ENCODE assay signal across 8 cellular contexts in genomic region chr12:125203145-125203765, GRCh38. TPM values are rescaled to one million over a fixed set of nuclear protein-coding genes. Genes with fewer than 3 reads are reported as not detected.
DNase-seq lines count a peak whose midpoint lies in the region; ATAC-seq and TF ChIP-seq lines count a peak whose summit lies in the region.

No MANE protein-coding gene starts in this region.

- H3K27ac ChIP-seq in stomach: no peak overlapping the region

- peak; percentile 59 for TF ChIP-seq CTCF in LNCAP (IDR thresholded peaks at IDR 0.05)
- TF ChIP-seq CTCF in stomach (IDR thresholded peaks at IDR 0.05): peak in 5 of 7 experiments; percentile 29 to 47 (median 43)

- H3K9me3 ChIP-seq in stomach: peaks cover 0 to 12% (median 3%) of the 10 kb centered on the region in 4 donors

- no peaks in the 10 kb centered on the region for H3K4me1 ChIP-seq in stomach

- no peaks in the 10 kb centered on the region for H3K36me3 ChIP-seq in stomach

- no peak for TF ChIP-seq EP300 in stomach (IDR thresholded peaks at IDR 0.05)

- H3K27me3 ChIP-seq in stomach: peaks cover 0 to 43% (median 5%) of the 10 kb centered on the region in 3 donors

- no peak overlapping the region for H3K4me3 ChIP-seq in stomach

- intact Hi-C loops in stomach (cut with DNase I; ENCODE audit: low total_unique reads): no loop called here

- DNase-seq in NCI-H82 (lab: John Stamatoyannopoulos, UW): peak; percentile 58
- DNase-seq in NCI-H82 treated with DMSO at 0.1 percent for 48 hours (lab: John Stamatoyannopoulos, UW; ENCODE audit: unreplicated experiment): no peak
- DNase-seq in cerebellar cortex (ENCODE audit: low spot score): peak; percentile 29
- DNase-seq in stomach: no peak
- no peak for DNase-seq in activated CD8-positive, alpha-beta memory T cell treated with anti-CD3 and anti-CD28 coated beads for 24 hours
- DNase-seq in central memory CD4-positive, alpha-beta T cell: no peak

- 2 to 19% (median 13%) methylated on average over 1 of the region's 1 CpG for WGBS in stomach, 5 donors

- no peak for ATAC-seq in esophagus mucosa

- TF ChIP-seq POLR2A in stomach (IDR thresholded peaks at IDR 0.05): no peak

RNA-seq across cellular contexts. Expression of gene TMEM132B, which starts 17.1 kb away (rescaled TPM):
- total RNA-seq in stomach (1 to 10 TPM in 2 of 5 donors, under 1 TPM in 2, not detected in 1; under 0.01 to 3.1 (median 0.95) TPM), esophagus mucosa (2.0 TPM)
- polyA plus RNA-seq in stomach: under 1 TPM; 0.12 to 0.35 (median 0.15) TPM

Comparison
In these comparisons a context has a peak if more than half of its experiments do, and no peak if none do; other contexts are left out.
1. DNase-seq: peak in NCI-H82 (single experiment) and cerebellar cortex (single experiment); none in NCI-H82 treated with DMSO at 0.1 percent for 48 hours (single experiment), stomach (single experiment), activated CD8-positive, alpha-beta memory T cell treated with anti-CD3 and anti-CD28 coated beads for 24 hours (single experiment) and central memory CD4-positive, alpha-beta T cell (single experiment).